In genomic region chr4:23660865-23661264, GRCh38 we compare ENCODE assay signal across 1 cellular context.
TF ChIP-seq lines count a peak whose summit lies in the region.

No MANE protein-coding gene starts in this region.

TF ChIP-seq in SK-N-SH treated with all-trans-retinoic acid at 6 μM for 48 hours, 23 proteins besides CTCF, POLR2A, EP300 and RAD21 (continued from another document):
- TF ChIP-seq, protein P1, sequence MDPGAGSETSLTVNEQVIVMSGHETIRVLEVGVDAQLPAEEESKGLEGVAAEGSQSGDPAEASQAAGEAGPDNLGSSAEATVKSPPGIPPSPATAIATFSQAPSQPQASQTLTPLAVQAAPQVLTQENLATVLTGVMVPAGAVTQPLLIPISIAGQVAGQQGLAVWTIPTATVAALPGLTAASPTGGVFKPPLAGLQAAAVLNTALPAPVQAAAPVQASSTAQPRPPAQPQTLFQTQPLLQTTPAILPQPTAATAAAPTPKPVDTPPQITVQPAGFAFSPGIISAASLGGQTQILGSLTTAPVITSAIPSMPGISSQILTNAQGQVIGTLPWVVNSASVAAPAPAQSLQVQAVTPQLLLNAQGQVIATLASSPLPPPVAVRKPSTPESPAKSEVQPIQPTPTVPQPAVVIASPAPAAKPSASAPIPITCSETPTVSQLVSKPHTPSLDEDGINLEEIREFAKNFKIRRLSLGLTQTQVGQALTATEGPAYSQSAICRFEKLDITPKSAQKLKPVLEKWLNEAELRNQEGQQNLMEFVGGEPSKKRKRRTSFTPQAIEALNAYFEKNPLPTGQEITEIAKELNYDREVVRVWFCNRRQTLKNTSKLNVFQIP (CRISPR knock-in tag; IDR thresholded peaks at IDR 0.05; ENCODE audit: borderline replicate concordance, low read depth): no peak
- TF ChIP-seq RARB (CRISPR knock-in tag; IDR thresholded peaks at IDR 0.05): no peak
